27 cellular contexts compared by ENCODE assay signal in genomic region chr12:110862331-110862730, GRCh38. TPM values are rescaled to one million over a fixed set of nuclear protein-coding genes. Genes with fewer than 3 reads are reported as not detected.
"Had no signal": no experiment of that assay in that cellular context is flagged by ENCODE, and none has a peak within 500 bp of the region (broad histone marks: within the 10 kb centered on the region; RNA-seq: fewer than 3 reads in every experiment).

No MANE protein-coding gene starts in this region.

- H3K36me3 Mint-ChIP-seq: naive thymus-derived CD4-positive, alpha-beta T cell; type B pancreatic cell had no signal

- H3K9me3 Mint-ChIP-seq: activated naive CD4-positive, alpha-beta T cell treated with anti-CD3 and anti-CD28 coated beads, Interleukin-2, amount 50 U/mL, for 24 hours; type B pancreatic cell had no signal

- DNase-seq: activated CD4-positive, alpha-beta T cell treated with anti-CD3 and anti-CD28 coated beads for 1 hour; activated CD4-positive, alpha-beta T cell treated with anti-CD3 and anti-CD28 coated beads, Interleukin-2, amount 50 U/mL, for 1 hour; activated gamma-delta T cell treated with Interleukin-2 at 50 U/mL for 16 hours; activated T-cell treated with anti-CD3 and anti-CD28 coated beads, Interleukin-2, amount 50 U/mL, for 1 hour; brain microvascular endothelial cell; caudate nucleus; dorsolateral prefrontal cortex; erythroblast; foreskin fibroblast; kidney glomerular epithelial cell; left lung; naive thymus-derived CD4-positive, alpha-beta T cell; ovary; stimulated activated CD4-positive, alpha-beta T cell treated with anti-CD3 and anti-CD28 coated beads, Interleukin-2, amount 100 ng/mL, for 48 hours; stimulated activated CD8-positive, alpha-beta memory T cell treated with anti-CD3 and anti-CD28 coated beads, Interleukin-4, amount 100 ng/mL, for 48 hours; stimulated activated naive CD4-positive, alpha-beta T cell; testis had no signal

- H3K4me3 Mint-ChIP-seq: activated naive CD4-positive, alpha-beta T cell treated with anti-CD3 and anti-CD28 coated beads, Interleukin-2, amount 50 U/mL, for 24 hours; naive thymus-derived CD4-positive, alpha-beta T cell; type B pancreatic cell had no signal

- ATAC-seq: left lung; naive thymus-derived CD4-positive, alpha-beta T cell had no signal

- H3K27me3 ChIP-seq: ascending aorta, brain microvascular endothelial cell, dorsolateral prefrontal cortex, left lung, neutrophil, ovary, testis, vagina had no signal

- H3K27me3 Mint-ChIP-seq: activated naive CD4-positive, alpha-beta T cell treated with anti-CD3 and anti-CD28 coated beads, Interleukin-2, amount 50 U/mL, for 24 hours; type B pancreatic cell had no signal

- H3K9me3 ChIP-seq: ascending aorta, left lung, neutrophil, ovary, prostate gland, testis, vagina had no signal

- H3K27ac Mint-ChIP-seq: activated naive CD4-positive, alpha-beta T cell treated with anti-CD3 and anti-CD28 coated beads, Interleukin-2, amount 50 U/mL, for 24 hours; type B pancreatic cell had no signal

- H3K4me1 ChIP-seq: ascending aorta, prostate gland, testis, vagina had no signal

- H3K36me3 ChIP-seq: ascending aorta, brain microvascular endothelial cell, left lung, neutrophil, ovary, prostate gland, vagina had no signal

- FAIRE-seq: endometrium, TTC549 had no signal

- H3K27ac ChIP-seq: ascending aorta, brain microvascular endothelial cell, dorsolateral prefrontal cortex, left lung, neutrophil, ovary, prostate gland, testis, vagina had no signal

- H3K4me3 ChIP-seq: ascending aorta, dorsolateral prefrontal cortex, left lung, lung, ovary, prostate gland, testis, vagina had no signal

RNA-seq across cellular contexts. Expression of gene CCDC63, which starts 15.5 kb away (rescaled TPM):
- total RNA-seq: ascending aorta; dorsolateral prefrontal cortex; fibroblast of lung; left lung; lung; naive thymus-derived CD4-positive, alpha-beta T cell; ovary; vagina had no signal
- polyA plus RNA-seq: fibroblast of lung; lung; naive thymus-derived CD4-positive, alpha-beta T cell; ovary had no signal

RNA-seq across cellular contexts. Expression of gene MYL2, which starts 58.0 kb away (rescaled TPM):
- total RNA-seq: ascending aorta; fibroblast of lung; lung; naive thymus-derived CD4-positive, alpha-beta T cell; vagina had no signal
- polyA plus RNA-seq: fibroblast of lung; naive thymus-derived CD4-positive, alpha-beta T cell had no signal
